In genomic region chr11:69674886-69675714, GRCh38 we compare ENCODE assay signal across 8 cellular contexts. TPM values are rescaled to one million over a fixed set of nuclear protein-coding genes. Genes with fewer than 3 reads are reported as not detected.
DNase-seq lines count a peak whose midpoint lies in the region; ATAC-seq, FAIRE-seq and TF ChIP-seq lines count a peak whose summit lies in the region.

A gene with protein sequence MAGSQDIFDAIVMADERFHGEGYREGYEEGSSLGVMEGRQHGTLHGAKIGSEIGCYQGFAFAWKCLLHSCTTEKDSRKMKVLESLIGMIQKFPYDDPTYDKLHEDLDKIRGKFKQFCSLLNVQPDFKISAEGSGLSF (minus strand): TSS chr11:69675353. CDS start chr11:69675239, 114 bp downstream.

- ATAC-seq in GM18870 (IDR thresholded peaks at IDR 0.05; ENCODE audit: unreplicated experiment) = peak; percentile 78
- ATAC-seq in HG03135 (IDR thresholded peaks at IDR 0.05; ENCODE audit: unreplicated experiment) = peak; percentile 79
- peak; percentile 92 for ATAC-seq in WTC11

- H3K36me3 ChIP-seq in ACC112 (ENCODE audit: insufficient read depth, low read length) (peaks cover 9% of the 10 kb centered on the region; the same call in 1 of the 2 replicates), bronchial epithelial cell (ENCODE audit: control insufficient read depth, insufficient read depth, low read length) (peaks cover 3% of the 10 kb centered on the region), small intestine (ENCODE audit: control insufficient read depth in 2 of 2, insufficient read depth in 2 of 2, low read length in 2 of 2) (peaks cover 0 to 5% of the 10 kb centered on the region in 2 donors)

- peak within 1 kb of the TSS; percentile 96 for H2AFZ ChIP-seq in ACC112 (ENCODE audit: low read length, unreplicated experiment)

- DNase-seq in NCI-H226 (peak; percentile 82), WTC11 (ENCODE audit: low spot score) (peak; percentile 95), bronchial epithelial cell (ENCODE audit: low read depth) (peak; percentile 81), iPS-NIHi11 (ENCODE audit: low spot score) (peak; percentile 98), small intestine (peak; percentile 93)

- peak within 1 kb of the TSS; percentile 88 for H3K4me3 Mint-ChIP-seq in WTC11

- TF ChIP-seq CTCF in WTC11 (IDR thresholded peaks at IDR 0.05) = no peak
- TF ChIP-seq CTCF in bronchial epithelial cell (IDR thresholded peaks at IDR 0.05; ENCODE audit: insufficient read depth, low read length, severe bottlenecking) = no peak

- no peaks in the 10 kb centered on the region for H3K9me3 ChIP-seq in small intestine (ENCODE audit: control insufficient read depth, low read depth)

- H3K4me1 ChIP-seq in ACC112 (ENCODE audit: control insufficient read depth, insufficient read depth, low read length, unreplicated experiment) = peaks cover 17% of the 10 kb centered on the region
- peaks cover 2 to 4% of the 10 kb centered on the region in 2 donors for H3K4me1 ChIP-seq in small intestine (ENCODE audit: control insufficient read depth in 2 of 2, insufficient read depth in 1 of 2, low read depth in 1 of 2, low read length in 1 of 2)

- peaks cover 13% of the 10 kb centered on the region for H3K4me1 Mint-ChIP-seq in WTC11

- H3K27me3 Mint-ChIP-seq in WTC11 (ENCODE audit: low read depth) = no peaks in the 10 kb centered on the region

- POLR2A ChIA-PET in WTC11 (lab: Charles Lee) = interaction anchor here (0.6 to 1.5 kb wide), 4 partner anchors 18 to 561 kb away, joined by 3 to 5 read pairs (median 4); no protein-coding TSS in a partner anchor

- FAIRE-seq in bronchial epithelial cell (lab: Jason Lieb, UNC) (no peak), small intestine (lab: Jason Lieb, UNC) (no peak)

- H3K4me3 ChIP-seq in ACC112 (ENCODE audit: low read depth, low read length) (peak within 1 kb of the TSS; percentile 99), bronchial epithelial cell (ENCODE audit: low read depth, low read length) (peak within 1 kb of the TSS; percentile 91), small intestine (ENCODE audit: low read depth in 1 of 2, low read length in 2 of 2) (peak within 1 kb of the TSS; percentile 75 to 91)

- H3K27ac ChIP-seq in ACC112 (ENCODE audit: low read depth, low read length) (peak within 1 kb of the TSS; percentile 85), small intestine (ENCODE audit: low read depth in 1 of 2, low read length in 1 of 2) (peak within 1 kb of the TSS; percentile 56 to 82)

- H3K9me3 Mint-ChIP-seq in WTC11 = no peaks in the 10 kb centered on the region

- CTCF ChIA-PET in WTC11 (lab: Charles Lee) = interaction anchor here (0.7 to 2.9 kb wide), 9 partner anchors 9 to 218 kb away, joined by 3 to 22 read pairs (median 3); no protein-coding TSS in a partner anchor

- H3K79me2 ChIP-seq in ACC112 (ENCODE audit: control insufficient read depth, insufficient read depth, low read length, unreplicated experiment) = peaks cover 31% of the 10 kb centered on the region

- peaks cover 17% of the 10 kb centered on the region for H3K36me3 Mint-ChIP-seq in WTC11

- WGBS in small intestine, 3 donors = 2 to 4% (median 2%) methylated on average over 56 to 72 of the region's 72 CpGs

- H3K27me3 ChIP-seq in ACC112 (ENCODE audit: insufficient read depth, low read length) (no peaks in the 10 kb centered on the region), bronchial epithelial cell (ENCODE audit: control insufficient read depth, insufficient read depth, low read length) (no peaks in the 10 kb centered on the region), small intestine (ENCODE audit: control insufficient read depth in 2 of 2, insufficient read depth in 2 of 2, low read length in 2 of 2) (no peaks in the 10 kb centered on the region)

- H3K27ac Mint-ChIP-seq in WTC11 = peak within 1 kb of the TSS; percentile 53; the same call in 1 of the 2 replicates

TF ChIP-seq in WTC11, 78 proteins besides CTCF, POLR2A, EP300 and RAD21 (continues in another document):
- TF ChIP-seq SP1 (CRISPR knock-in tag; conservative IDR thresholded peaks at IDR 0.05) (peak; percentile 96), FOXJ3 (CRISPR knock-in tag; IDR thresholded peaks at IDR 0.05; ENCODE audit: borderline replicate concordance) (no peak), ZBTB43 (CRISPR knock-in tag; IDR thresholded peaks at IDR 0.05) (peak; percentile 70; the same call in 1 of the 2 replicates), CBFB (CRISPR knock-in tag; IDR thresholded peaks at IDR 0.05; ENCODE audit: low read depth) (no peak), SMAD4 (CRISPR knock-in tag; IDR thresholded peaks at IDR 0.05) (peak; percentile 50; the same call in 1 of the 2 replicates), TCF7 (CRISPR knock-in tag; IDR thresholded peaks at IDR 0.05; ENCODE audit: low read depth) (0 out of 2 replicates have a peak, but pooled peaks have one; percentile 41), FOXK1 (CRISPR knock-in tag; IDR thresholded peaks at IDR 0.05) (peak; percentile 95), ZNF396 (CRISPR knock-in tag; IDR thresholded peaks at IDR 0.05; ENCODE audit: borderline replicate concordance) (no peak), HMGXB4 (CRISPR knock-in tag; IDR thresholded peaks at IDR 0.05) (0 out of 2 replicates have a peak, but pooled peaks have one; percentile 27), GABPB1 (CRISPR knock-in tag; IDR thresholded peaks at IDR 0.05) (peak; percentile 69), FOXP4 (CRISPR knock-in tag; IDR thresholded peaks at IDR 0.05) (peak; percentile 43; the same call in 1 of the 2 replicates), JAZF1 (CRISPR knock-in tag; IDR thresholded peaks at IDR 0.05) (no peak), ZNF219 (CRISPR knock-in tag; IDR thresholded peaks at IDR 0.05; ENCODE audit: borderline replicate concordance) (0 out of 2 replicates have a peak, but pooled peaks have one; percentile 8), NR3C1 (CRISPR knock-in tag; conservative IDR thresholded peaks at IDR 0.05; ENCODE audit: low read depth) (no peak), ATF1 (CRISPR knock-in tag; IDR thresholded peaks at IDR 0.05) (no peak), ZNF416 (CRISPR knock-in tag; IDR thresholded peaks at IDR 0.05) (no peak)
- TF ChIP-seq, protein P1, sequence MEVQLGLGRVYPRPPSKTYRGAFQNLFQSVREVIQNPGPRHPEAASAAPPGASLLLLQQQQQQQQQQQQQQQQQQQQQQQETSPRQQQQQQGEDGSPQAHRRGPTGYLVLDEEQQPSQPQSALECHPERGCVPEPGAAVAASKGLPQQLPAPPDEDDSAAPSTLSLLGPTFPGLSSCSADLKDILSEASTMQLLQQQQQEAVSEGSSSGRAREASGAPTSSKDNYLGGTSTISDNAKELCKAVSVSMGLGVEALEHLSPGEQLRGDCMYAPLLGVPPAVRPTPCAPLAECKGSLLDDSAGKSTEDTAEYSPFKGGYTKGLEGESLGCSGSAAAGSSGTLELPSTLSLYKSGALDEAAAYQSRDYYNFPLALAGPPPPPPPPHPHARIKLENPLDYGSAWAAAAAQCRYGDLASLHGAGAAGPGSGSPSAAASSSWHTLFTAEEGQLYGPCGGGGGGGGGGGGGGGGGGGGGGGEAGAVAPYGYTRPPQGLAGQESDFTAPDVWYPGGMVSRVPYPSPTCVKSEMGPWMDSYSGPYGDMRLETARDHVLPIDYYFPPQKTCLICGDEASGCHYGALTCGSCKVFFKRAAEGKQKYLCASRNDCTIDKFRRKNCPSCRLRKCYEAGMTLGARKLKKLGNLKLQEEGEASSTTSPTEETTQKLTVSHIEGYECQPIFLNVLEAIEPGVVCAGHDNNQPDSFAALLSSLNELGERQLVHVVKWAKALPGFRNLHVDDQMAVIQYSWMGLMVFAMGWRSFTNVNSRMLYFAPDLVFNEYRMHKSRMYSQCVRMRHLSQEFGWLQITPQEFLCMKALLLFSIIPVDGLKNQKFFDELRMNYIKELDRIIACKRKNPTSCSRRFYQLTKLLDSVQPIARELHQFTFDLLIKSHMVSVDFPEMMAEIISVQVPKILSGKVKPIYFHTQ (CRISPR knock-in tag; IDR thresholded peaks at IDR 0.05) = no peak

RNA-seq across cellular contexts. Expression of the gene that starts here (rescaled TPM):
- total RNA-seq in WTC11 (2021) = 20.5 to 27.5 TPM (median 20.6 TPM) in 3 replicates
- 18.2 and 22.7 TPM in 2 replicates for total RNA-seq in bronchial epithelial cell
- polyA plus RNA-seq in small intestine = 10 to 100 TPM; 14.6 to 18.6 (median 16.8) TPM

Comparison
In these comparisons a context has a peak if more than half of its experiments do, and no peak if none do; other contexts are left out.
1. Peak in every context shown above with its lines: DNase-seq, ATAC-seq, H3K4me3 ChIP-seq and H3K27ac ChIP-seq.